1 cellular context compared by ENCODE assay signal in genomic region chr20:62461834-62462233, GRCh38.
TF ChIP-seq lines count a peak whose summit lies in the region.

No MANE protein-coding gene starts in this region.

TF ChIP-seq in H1, 55 proteins besides CTCF, POLR2A, EP300 and RAD21:
- TF ChIP-seq ASH2L (IDR thresholded peaks at IDR 0.05; ENCODE audit: low read length) (no peak), CHD7 (IDR thresholded peaks at IDR 0.05; ENCODE audit: insufficient replicate concordance, low read length) (no peak), RBBP5 (IDR thresholded peaks at IDR 0.05; ENCODE audit: borderline replicate concordance, low read depth, low read length) (no peak), HDAC6 (IDR thresholded peaks at IDR 0.05; ENCODE audit: low read depth, low read length) (no peak), MAFK (IDR thresholded peaks at IDR 0.05; ENCODE audit: low read depth, low read length) (no peak), SIX5 (IDR thresholded peaks at IDR 0.05; ENCODE audit: low read depth, low read length) (no peak), CTBP2 (IDR thresholded peaks at IDR 0.05; ENCODE audit: borderline replicate concordance, insufficient read depth, insufficient read length, low read length) (no peak), ZNF274 (IDR thresholded peaks at IDR 0.05; ENCODE audit: borderline replicate concordance, extremely low read depth, low read length) (no peak), BACH1 (IDR thresholded peaks at IDR 0.05; ENCODE audit: low read length) (no peak), ATF3 (IDR thresholded peaks at IDR 0.05; ENCODE audit: insufficient read depth, low read depth, low read length) (no peak)
